15 cellular contexts compared by ENCODE assay signal in genomic region chr10:86450806-86451603, GRCh38.
A peak's percentile ranks its signal among the peaks of the same experiment; 100 is the strongest.
DNase-seq lines count a peak whose midpoint lies in the region; ATAC-seq and TF ChIP-seq lines count a peak whose summit lies in the region.
"Had no signal": no experiment of that assay in that cellular context is flagged by ENCODE, and none has a peak within 500 bp of the region (broad histone marks: within the 10 kb centered on the region; RNA-seq: fewer than 3 reads in every experiment).

No MANE protein-coding gene starts in this region.

- H3K27ac ChIP-seq in CD4-positive, alpha-beta T cell (ENCODE audit: low read depth, low read length), result no peak overlapping the region
- peak overlapping the region; percentile 67 for H3K27ac ChIP-seq in HL-60 (replicated peaks)
- H3K27ac ChIP-seq in naive thymus-derived CD4-positive, alpha-beta T cell (ENCODE audit: low read depth, low read length), result no peak overlapping the region
- H3K27ac ChIP-seq: GM23248 had no signal

- peaks cover 89% of the 10 kb centered on the region for H3K36me3 Mint-ChIP-seq in CD4-positive, alpha-beta T cell (ENCODE audit: low read depth)
- H3K36me3 Mint-ChIP-seq in naive thymus-derived CD4-positive, alpha-beta T cell, result peaks cover 20 to 70% (median 47%) of the 10 kb centered on the region in 5 donors
- H3K36me3 Mint-ChIP-seq in Caco-2 (ENCODE audit: insufficient read depth, unreplicated experiment), result peaks cover 91% of the 10 kb centered on the region

- no TSS peak for BruUV-seq in Caco-2 (replicated peaks; lab: Mats Ljungman, UMichigan)

- POLR2A ChIA-PET in CD4-positive, alpha-beta T cell (lab: Charles Lee), result no interaction called here
- POLR2A ChIA-PET in naive thymus-derived CD4-positive, alpha-beta T cell (lab: Charles Lee), result no interaction called here
- POLR2A ChIA-PET in Caco-2 (lab: Charles Lee), result interaction anchor here (0.6 kb wide), 1 partner anchor 1468 kb away, joined by 3 read pairs; no protein-coding TSS in a partner anchor

- H3K4me3 Mint-ChIP-seq in CD4-positive, alpha-beta T cell, result no peak overlapping the region
- no peak overlapping the region for H3K4me3 Mint-ChIP-seq in naive thymus-derived CD4-positive, alpha-beta T cell
- H3K4me3 Mint-ChIP-seq in Caco-2 (ENCODE audit: unreplicated experiment), result no peak overlapping the region

- H3K36me3 ChIP-seq in naive thymus-derived CD4-positive, alpha-beta T cell (ENCODE audit: control insufficient read depth in 2 of 3, insufficient read depth in 3 of 3, low read length in 3 of 3), result peaks cover 4 to 44% (median 14%) of the 10 kb centered on the region in 3 experiments
- H3K36me3 ChIP-seq in Caco-2 (ENCODE audit: control insufficient read depth, insufficient read depth, low read length), result peaks cover 4% of the 10 kb centered on the region

- no peaks in the 10 kb centered on the region for H3K9me3 Mint-ChIP-seq in CD4-positive, alpha-beta T cell
- no peaks in the 10 kb centered on the region for H3K9me3 Mint-ChIP-seq in naive thymus-derived CD4-positive, alpha-beta T cell
- no peaks in the 10 kb centered on the region for H3K9me3 Mint-ChIP-seq in Caco-2 (ENCODE audit: unreplicated experiment)

- no peaks in the 10 kb centered on the region for H3K27me3 ChIP-seq in CD4-positive, alpha-beta T cell (ENCODE audit: control insufficient read depth, insufficient read depth, low read length)
- H3K27me3 ChIP-seq in HL-60 (ENCODE audit: insufficient read depth, poor library complexity, severe bottlenecking) (no peaks in the 10 kb centered on the region), Caco-2 (replicated peaks; ENCODE audit: control insufficient read depth, insufficient read depth, low read length) (no peaks in the 10 kb centered on the region)
- H3K27me3 ChIP-seq in naive thymus-derived CD4-positive, alpha-beta T cell (ENCODE audit: control insufficient read depth in 2 of 2, insufficient read depth in 2 of 2, low read length in 2 of 2), result no peaks in the 10 kb centered on the region

- TF ChIP-seq CTCF in CD4-positive, alpha-beta T cell (IDR thresholded peaks at IDR 0.05), result no peak
- TF ChIP-seq CTCF in HL-60 (IDR thresholded peaks at IDR 0.05; ENCODE audit: insufficient read depth, low read length) (no peak), Caco-2 (IDR thresholded peaks at IDR 0.05; ENCODE audit: insufficient read depth in 1 of 2, low read depth in 1 of 2, low read length in 1 of 2, severe bottlenecking in 1 of 2, unreplicated experiment in 1 of 2) (no peak)

- CTCF ChIA-PET in CD4-positive, alpha-beta T cell (lab: Charles Lee), result no interaction called here
- CTCF ChIA-PET in naive thymus-derived CD4-positive, alpha-beta T cell (lab: Charles Lee), result no interaction called here
- CTCF ChIA-PET in Caco-2 (lab: Charles Lee), result interaction anchor here (0.9 kb wide), 1 partner anchor 51 kb away, joined by 3 read pairs; no protein-coding TSS in a partner anchor

- H3K4me3 ChIP-seq in HL-60 (replicated peaks; ENCODE audit: insufficient read depth, low read length) (no peak overlapping the region), Caco-2 (ENCODE audit: low read depth, low read length) (no peak overlapping the region)
- H3K4me3 ChIP-seq in naive thymus-derived CD4-positive, alpha-beta T cell (ENCODE audit: low read length), result no peak overlapping the region
- H3K4me3 ChIP-seq: GM12878, GM23248 had no signal

- no peaks in the 10 kb centered on the region for H3K27me3 Mint-ChIP-seq in CD4-positive, alpha-beta T cell
- no peaks in the 10 kb centered on the region for H3K27me3 Mint-ChIP-seq in naive thymus-derived CD4-positive, alpha-beta T cell
- H3K27me3 Mint-ChIP-seq in Caco-2 (ENCODE audit: insufficient read depth, unreplicated experiment), result no peaks in the 10 kb centered on the region

- H3K4me1 Mint-ChIP-seq in CD4-positive, alpha-beta T cell (ENCODE audit: low read depth), result peaks cover 38% of the 10 kb centered on the region
- H3K4me1 Mint-ChIP-seq in naive thymus-derived CD4-positive, alpha-beta T cell, result peaks cover 15 to 48% (median 37%) of the 10 kb centered on the region in 7 donors
- H3K4me1 Mint-ChIP-seq in Caco-2 (ENCODE audit: low read depth, unreplicated experiment), result no peaks in the 10 kb centered on the region

- peak overlapping the region; percentile 24 for H3K27ac Mint-ChIP-seq in CD4-positive, alpha-beta T cell
- peak overlapping the region in 7 of 9 donors; percentile 4 to 83 (median 46) for H3K27ac Mint-ChIP-seq in naive thymus-derived CD4-positive, alpha-beta T cell
- H3K27ac Mint-ChIP-seq in Caco-2 (ENCODE audit: unreplicated experiment), result no peak overlapping the region

- DNase-seq in ACHN (peak; percentile 18), HL-60 (ENCODE audit: low read depth in 1 of 2, low spot score in 1 of 2) (no peak), ureter (ENCODE audit: low spot score) (no peak), Caco-2 (no peak)
- no peak for DNase-seq in CD4-positive, alpha-beta T cell
- DNase-seq in naive thymus-derived CD4-positive, alpha-beta T cell, result no peak
- DNase-seq: DMS53, GM23248, KG1, NCI-H1048, NCI-H146, NCI-H2081 treated with DMSO at 0.1 percent for 48 hours, NCI-H2227 treated with DMSO at 0.1 percent for 48 hours had no signal

- in situ Hi-C loops in ACHN (cut with HindIII; ENCODE audit: low pct_ligation_motif_present, low pct_unique_long_range_greater_than_20kb, low sequenced_read_pairs), result no loop called here

- intact Hi-C loops in CD4-positive, alpha-beta T cell (cut with DNase I, micrococcal nuclease), result loop anchor here (5.0 to 10.0 kb wide), 2 partner anchors 49 to 64 kb away; no protein-coding TSS in a partner anchor
- intact Hi-C loops in naive thymus-derived CD4-positive, alpha-beta T cell (cut with micrococcal nuclease), result loop anchor here in 1 of 2 donors (2.0 kb wide), 1 partner anchor 50 kb away; no protein-coding TSS in a partner anchor
- intact Hi-C loops in Caco-2 (cut with micrococcal nuclease; ENCODE audit: unreplicated experiment), result no loop called here

- ATAC-seq in CD4-positive, alpha-beta T cell (ENCODE audit: poor library complexity), result no peak
- no peak for ATAC-seq in naive thymus-derived CD4-positive, alpha-beta T cell
- no peak for ATAC-seq in GM21825 (IDR thresholded peaks at IDR 0.05; ENCODE audit: unreplicated experiment)

- no peaks in the 10 kb centered on the region for H3K9me3 ChIP-seq in CD4-positive, alpha-beta T cell (ENCODE audit: control insufficient read depth, low read length)
- H3K9me3 ChIP-seq in naive thymus-derived CD4-positive, alpha-beta T cell (ENCODE audit: control insufficient read depth in 2 of 3, low read length in 3 of 3), result no peaks in the 10 kb centered on the region
- H3K9me3 ChIP-seq in Caco-2, result no peaks in the 10 kb centered on the region

- no peaks in the 10 kb centered on the region for H3K4me1 ChIP-seq in naive thymus-derived CD4-positive, alpha-beta T cell (ENCODE audit: control insufficient read depth in 2 of 2, insufficient read depth in 2 of 2, low read length in 2 of 2)
- H3K4me1 ChIP-seq in Caco-2, result no peaks in the 10 kb centered on the region
